23 cellular contexts compared by ENCODE assay signal in the genomic region with DNA sequence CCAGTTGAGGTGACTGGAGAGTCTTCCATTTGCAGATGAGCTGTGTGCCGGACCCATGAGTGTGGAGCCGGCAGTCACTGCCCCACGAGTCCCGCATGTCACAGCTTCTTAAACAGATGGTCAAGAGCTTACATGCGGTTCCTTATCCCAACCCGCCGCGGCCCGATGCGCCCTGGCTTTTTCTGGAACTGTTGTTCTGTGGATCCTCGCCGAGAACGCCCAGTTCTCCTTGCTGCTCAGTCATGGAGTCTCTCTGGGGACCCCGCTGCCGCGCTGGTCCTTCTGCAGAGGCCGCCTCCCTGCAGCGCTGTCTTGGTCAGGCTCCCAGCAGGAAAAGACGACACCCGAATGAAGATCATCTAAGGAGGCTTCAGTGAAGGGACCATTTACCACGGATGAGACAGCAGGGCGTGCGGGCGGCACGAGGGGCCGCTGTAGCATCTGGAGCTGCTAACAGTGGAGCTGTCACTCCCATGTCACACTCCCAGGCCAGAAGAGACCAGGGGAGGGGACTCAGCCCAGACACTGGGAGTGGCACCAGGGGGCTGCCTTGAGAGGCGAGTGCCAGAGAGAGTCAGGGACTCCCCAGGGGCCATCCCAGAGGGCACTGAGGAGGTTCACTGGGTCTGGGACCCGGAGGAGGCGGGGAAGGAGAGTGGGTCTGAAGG. TPM values are rescaled to one million over a fixed set of nuclear protein-coding genes. Genes with fewer than 3 reads are reported as not detected.
A peak's percentile ranks its signal among the peaks of the same experiment; 100 is the strongest.
DNase-seq lines count a peak whose midpoint lies in the region; ATAC-seq and TF ChIP-seq lines count a peak whose summit lies in the region.
"Had no signal": no experiment of that assay in that cellular context is flagged by ENCODE, and none has a peak within 500 bp of the region (broad histone marks: within the 10 kb centered on the region; RNA-seq: fewer than 3 reads in every experiment).

No MANE protein-coding gene starts in this region.

- H3K36me3 ChIP-seq in BE2C (peaks cover 15% of the 10 kb centered on the region), psoas muscle (ENCODE audit: insufficient read depth in 1 of 2, low read depth in 1 of 2) (peaks cover 0 to 44% of the 10 kb centered on the region in 2 donors), mammary epithelial cell (ENCODE audit: insufficient read depth, low read length) (peaks cover 10% of the 10 kb centered on the region)

- in situ Hi-C loops in mammary epithelial cell (cut with MboI; ENCODE audit: low sequenced_read_pairs in 2 of 2): no loop called here

- peaks cover 18% of the 10 kb centered on the region for H3K4me1 Mint-ChIP-seq in activated CD4-positive, alpha-beta memory T cell treated with anti-CD3 and anti-CD28 coated beads, Interleukin-2, amount 10 ng/mL, durations not matched to agents 7 days and 5 days

- intact Hi-C loops in right cardiac atrium (cut with DNase I) (loop anchor here in 1 of 4 donors (10.0 kb wide), 1 partner anchor 404 kb away; no protein-coding TSS in a partner anchor), psoas muscle (cut with DNase I) (no loop called here), mammary epithelial cell (cut with micrococcal nuclease) (no loop called here)

- POLR2A ChIA-PET in RWPE1 (lab: Yijun Ruan, JAX; ENCODE audit: low non-redundant PET): no interaction called here
- POLR2A ChIA-PET in activated CD4-positive, alpha-beta memory T cell treated with anti-CD3 and anti-CD28 coated beads, Interleukin-2, amount 10 ng/mL, durations not matched to agents 7 days and 5 days (lab: Charles Lee): no interaction called here

- peaks cover 52% of the 10 kb centered on the region for H3K36me3 Mint-ChIP-seq in activated CD4-positive, alpha-beta memory T cell treated with anti-CD3 and anti-CD28 coated beads, Interleukin-2, amount 10 ng/mL, durations not matched to agents 7 days and 5 days (ENCODE audit: low read depth)

- ATAC-seq in right cardiac atrium: no peak
- no peak for ATAC-seq in psoas muscle
- ATAC-seq: activated CD8-positive, alpha-beta T cell treated with anti-CD3 and anti-CD28 coated beads for 36 hours; body of pancreas; T-helper 17 cell had no signal

- H3K4me3 Mint-ChIP-seq in activated CD4-positive, alpha-beta memory T cell treated with anti-CD3 and anti-CD28 coated beads, Interleukin-2, amount 10 ng/mL, durations not matched to agents 7 days and 5 days: no peak overlapping the region
- H3K4me3 Mint-ChIP-seq: activated CD8-positive, alpha-beta T cell treated with anti-CD3 and anti-CD28 coated beads for 36 hours; CD8-positive, alpha-beta memory T cell; IgD-negative memory B cell; stimulated activated naive CD8-positive, alpha-beta T cell treated with anti-CD3 and anti-CD28 coated beads, Interleukin-15, Interleukin-2, amounts not matched to agents 100 ng/mL and 50 ng/mL, for 24 hours; T-helper 17 cell had no signal

- no peaks in the 10 kb centered on the region; the same call in 1 of the 2 replicates for H3K9me3 ChIP-seq in BE2C
- no peaks in the 10 kb centered on the region for H3K9me3 ChIP-seq in right cardiac atrium (ENCODE audit: control insufficient read depth, low read length)
- H3K9me3 ChIP-seq in psoas muscle: no peaks in the 10 kb centered on the region
- H3K9me3 ChIP-seq in mammary epithelial cell (replicated peaks; ENCODE audit: insufficient read depth, low read length): no peaks in the 10 kb centered on the region
- H3K9me3 ChIP-seq: body of pancreas had no signal

- H3K4me3 ChIP-seq in BE2C (ENCODE audit: low read depth, low read length) (no peak overlapping the region), right cardiac atrium (ENCODE audit: low read length) (no peak overlapping the region), psoas muscle (no peak overlapping the region), mammary epithelial cell (replicated peaks in 1 of 3; ENCODE audit: insufficient read depth in 1 of 3, low read depth in 2 of 3, low read length in 3 of 3) (no peak overlapping the region)
- H3K4me3 ChIP-seq: body of pancreas, lung had no signal

- peaks cover 15% of the 10 kb centered on the region for H3K4me1 ChIP-seq in BE2C
- H3K4me1 ChIP-seq in right cardiac atrium (ENCODE audit: control insufficient read depth, insufficient read depth, low read length): peaks cover 2% of the 10 kb centered on the region
- peaks cover 21% of the 10 kb centered on the region for H3K4me1 ChIP-seq in psoas muscle
- peaks cover 13% of the 10 kb centered on the region for H3K4me1 ChIP-seq in mammary epithelial cell (ENCODE audit: insufficient read depth, low read length)

- H3K4me2 ChIP-seq in mammary epithelial cell (ENCODE audit: insufficient read depth, low read depth, low read length): no peak overlapping the region

- H3K9ac ChIP-seq in mammary epithelial cell (ENCODE audit: insufficient read depth, low read length): no peak overlapping the region
- H3K9ac ChIP-seq: parathyroid adenoma had no signal

- dilution Hi-C loops in mammary epithelial cell (cut with HindIII; ENCODE audit: low sequenced_read_pairs): no loop called here

- BruUV-seq in mammary epithelial cell (replicated peaks; lab: Mats Ljungman, UMichigan): no TSS peak

- H3K27ac ChIP-seq in RWPE1 (0 out of 2 replicates have a peak overlapping the region, but pooled peaks have one; percentile 3), right cardiac atrium (ENCODE audit: low read length) (no peak overlapping the region), psoas muscle (no peak overlapping the region), mammary epithelial cell (ENCODE audit: insufficient read depth, low read depth, low read length) (no peak overlapping the region)
- H3K27ac ChIP-seq: body of pancreas, parathyroid adenoma had no signal

- peaks cover 31% of the 10 kb centered on the region for H3K79me2 ChIP-seq in mammary epithelial cell (ENCODE audit: insufficient read depth, low read length)

- WGBS in right cardiac atrium: 94% methylated on average over 29 of the region's 29 CpGs
- 88 to 91% (median 91%) methylated on average over 29 of the region's 29 CpGs for WGBS in psoas muscle, 3 donors
- WGBS in mammary epithelial cell (ENCODE audit: low coverage, missing lambda C conversion rate): 99% methylated on average over 18 of the region's 29 CpGs

- H3K9me3 Mint-ChIP-seq in activated CD4-positive, alpha-beta memory T cell treated with anti-CD3 and anti-CD28 coated beads, Interleukin-2, amount 10 ng/mL, durations not matched to agents 7 days and 5 days: no peaks in the 10 kb centered on the region
- H3K9me3 Mint-ChIP-seq: activated CD8-positive, alpha-beta T cell treated with anti-CD3 and anti-CD28 coated beads for 36 hours; CD8-positive, alpha-beta memory T cell; stimulated activated naive CD8-positive, alpha-beta T cell treated with anti-CD3 and anti-CD28 coated beads, Interleukin-15, Interleukin-2, amounts not matched to agents 100 ng/mL and 50 ng/mL, for 24 hours had no signal

- H3K27ac Mint-ChIP-seq in activated CD4-positive, alpha-beta memory T cell treated with anti-CD3 and anti-CD28 coated beads, Interleukin-2, amount 10 ng/mL, durations not matched to agents 7 days and 5 days: no peak overlapping the region
- H3K27ac Mint-ChIP-seq: activated CD8-positive, alpha-beta T cell treated with anti-CD3 and anti-CD28 coated beads for 36 hours; IgD-negative memory B cell; stimulated activated naive CD8-positive, alpha-beta T cell treated with anti-CD3 and anti-CD28 coated beads, Interleukin-15, Interleukin-2, amounts not matched to agents 100 ng/mL and 50 ng/mL, for 24 hours; T-helper 17 cell had no signal

- DNase-seq in BE2C: peak; percentile 5
- no peak for DNase-seq in RWPE1 (ENCODE audit: low spot score)
- peak; percentile 26 to 69 (median 61) for DNase-seq in right cardiac atrium
- peak; percentile 15 to 59 for DNase-seq in psoas muscle
- no peak for DNase-seq in cerebellar nuclear complex (lab: John Stamatoyannopoulos, UW)
- no peak for DNase-seq in activated CD4-positive, alpha-beta T cell treated with anti-CD3 and anti-CD28 coated beads for 1 hour
- DNase-seq in activated CD4-positive, alpha-beta memory T cell treated with anti-CD3 and anti-CD28 coated beads, Interleukin-2, amount 10 ng/mL, durations not matched to agents 7 days and 5 days: no peak
- no peak for DNase-seq in mammary epithelial cell
- DNase-seq: activated CD4-positive, CD25-positive, alpha-beta regulatory T cell treated with anti-CD3 and anti-CD28 coated beads, Interleukin-2, amount 50 U/mL, for 72 hours; activated CD8-positive, alpha-beta T cell treated with anti-CD3 and anti-CD28 coated beads for 36 hours; activated gamma-delta T cell; activated T-cell treated with anti-CD3 and anti-CD28 coated beads for 4 hours; CD8-positive, alpha-beta memory T cell; islet precursor cell; NCI-H1092; NCI-H187 treated with DMSO at 0.1 percent for 48 hours; NCI-H69; T-helper 17 cell had no signal

- no peaks in the 10 kb centered on the region for H4K20me1 ChIP-seq in mammary epithelial cell (ENCODE audit: insufficient read depth, low read length)

- no peak for TF ChIP-seq CTCF in BE2C (IDR thresholded peaks at IDR 0.05; ENCODE audit: low read depth, low read length)
- TF ChIP-seq CTCF in RWPE1 (conservative IDR thresholded peaks at IDR 0.05; ENCODE audit: low read depth): no peak
- TF ChIP-seq CTCF in psoas muscle (IDR thresholded peaks at IDR 0.05): no peak
- TF ChIP-seq CTCF in mammary epithelial cell (conservative IDR thresholded peaks at IDR 0.05 in 1 of 2, IDR thresholded peaks at IDR 0.05 in 1 of 2; ENCODE audit: extremely low read depth in 1 of 2, insufficient read depth in 1 of 2, low read depth in 1 of 2, low read length in 2 of 2): no peak

- H3K27me3 Mint-ChIP-seq in activated CD4-positive, alpha-beta memory T cell treated with anti-CD3 and anti-CD28 coated beads, Interleukin-2, amount 10 ng/mL, durations not matched to agents 7 days and 5 days: no peaks in the 10 kb centered on the region
- H3K27me3 Mint-ChIP-seq: activated CD8-positive, alpha-beta T cell treated with anti-CD3 and anti-CD28 coated beads for 36 hours; CD8-positive, alpha-beta memory T cell; stimulated activated naive CD8-positive, alpha-beta T cell treated with anti-CD3 and anti-CD28 coated beads, Interleukin-15, Interleukin-2, amounts not matched to agents 100 ng/mL and 50 ng/mL, for 24 hours; T-helper 17 cell had no signal

- no peaks in the 10 kb centered on the region for H3K27me3 ChIP-seq in BE2C
- no peaks in the 10 kb centered on the region for H3K27me3 ChIP-seq in right cardiac atrium (ENCODE audit: control insufficient read depth, insufficient read depth)
- H3K27me3 ChIP-seq in psoas muscle (ENCODE audit: insufficient read depth in 3 of 3, low read length in 2 of 3): no peaks in the 10 kb centered on the region
- H3K27me3 ChIP-seq in mammary epithelial cell (ENCODE audit: insufficient read depth, low read length): no peaks in the 10 kb centered on the region
- H3K27me3 ChIP-seq: body of pancreas had no signal

- H2AFZ ChIP-seq in mammary epithelial cell (ENCODE audit: low read depth, low read length): no peak overlapping the region
- H2AFZ ChIP-seq: parathyroid adenoma had no signal

- CTCF ChIA-PET in RWPE1 (lab: Yijun Ruan, JAX): no interaction called here
- CTCF ChIA-PET in activated CD4-positive, alpha-beta memory T cell treated with anti-CD3 and anti-CD28 coated beads, Interleukin-2, amount 10 ng/mL, durations not matched to agents 7 days and 5 days (lab: Charles Lee): no interaction called here
- CTCF ChIA-PET in mammary epithelial cell (lab: Charles Lee; ENCODE audit: low non-redundant PET): no interaction called here

RNA-seq across cellular contexts. Expression of gene LGALS3BP, which starts 10.8 kb away (rescaled TPM):
- polyA plus RNA-seq in BE2C (2012; ENCODE audit: insufficient read depth, insufficient read length, low read depth): 544 TPM
- total RNA-seq in right cardiac atrium: 100 to 1,000 TPM; 439 to 581 (median 506) TPM
- 397 TPM for polyA plus RNA-seq in right cardiac atrium
- 10 to 100 TPM; 12.9 to 35.5 (median 22.0) TPM for total RNA-seq in psoas muscle
- polyA plus RNA-seq in psoas muscle: 10 to 100 TPM in 1 of 3 donors, 1 to 10 TPM in 2; 8.9 to 14.9 (median 8.9) TPM
- total RNA-seq in activated CD4-positive, alpha-beta memory T cell treated with anti-CD3 and anti-CD28 coated beads, Interleukin-2, amount 10 ng/mL, durations not matched to agents 7 days and 5 days: 100 to 1,000 TPM; 209 to 219 TPM
- 100 to 1,000 TPM; 173 to 221 TPM for total RNA-seq in mammary epithelial cell
- 109 TPM for polyA plus RNA-seq in mammary epithelial cell
- 167 TPM for polyA minus RNA-seq in mammary epithelial cell

RNA-seq across cellular contexts. Expression of gene CANT1, which starts 19.1 kb away (rescaled TPM):
- polyA plus RNA-seq in BE2C (2012; ENCODE audit: insufficient read depth, insufficient read length, low read depth): 99.6 TPM
- total RNA-seq in right cardiac atrium: 10 to 100 TPM; 28.1 to 38.8 (median 33.3) TPM
- polyA plus RNA-seq in right cardiac atrium: 13.6 TPM
- total RNA-seq in psoas muscle: 10 to 100 TPM; 19.1 to 27.7 (median 21.0) TPM
- 10 to 100 TPM; 10.2 to 34.3 (median 29.5) TPM for polyA plus RNA-seq in psoas muscle
- 10 to 100 TPM; 78.4 to 81.1 TPM for total RNA-seq in activated CD4-positive, alpha-beta memory T cell treated with anti-CD3 and anti-CD28 coated beads, Interleukin-2, amount 10 ng/mL, durations not matched to agents 7 days and 5 days
- total RNA-seq in mammary epithelial cell: 10 to 100 TPM; 54.5 to 86.5 TPM
- 61.6 TPM for polyA plus RNA-seq in mammary epithelial cell
- 59.7 TPM for polyA minus RNA-seq in mammary epithelial cell

RNA-seq across cellular contexts. Expression of gene C1QTNF1, which starts 33.5 kb away (rescaled TPM):
- polyA plus RNA-seq in BE2C (2012; ENCODE audit: insufficient read depth, insufficient read length, low read depth): 11.1 TPM
- total RNA-seq in right cardiac atrium (100 to 1,000 TPM; 232 to 655 (median 355) TPM), psoas muscle (10 to 100 TPM; 10.5 to 22.8 (median 16.9) TPM), mammary epithelial cell (10 to 100 TPM; 13.2 to 22.0 TPM)
- polyA plus RNA-seq in right cardiac atrium (286 TPM), psoas muscle (10 to 100 TPM; 12.2 to 22.6 (median 16.4) TPM), mammary epithelial cell (10.4 TPM)
- total RNA-seq in activated CD4-positive, alpha-beta memory T cell treated with anti-CD3 and anti-CD28 coated beads, Interleukin-2, amount 10 ng/mL, durations not matched to agents 7 days and 5 days: not detected
- 10.4 TPM for polyA minus RNA-seq in mammary epithelial cell
- polyA plus RNA-seq: CD8-positive, alpha-beta memory T cell; IgD-negative memory B cell had no signal

Comparison
In these comparisons a context has a peak if more than half of its experiments do, and no peak if none do; other contexts are left out.
1. DNase-seq: peak in BE2C (single experiment), right cardiac atrium (3 of 3) and psoas muscle (2 of 2); none in RWPE1 (single experiment), cerebellar nuclear complex (0 of 2), activated CD4-positive, alpha-beta T cell treated with anti-CD3 and anti-CD28 coated beads for 1 hour (single experiment), activated CD4-positive, alpha-beta memory T cell treated with anti-CD3 and anti-CD28 coated beads, Interleukin-2, amount 10 ng/mL, durations not matched to agents 7 days and 5 days (single experiment) and mammary epithelial cell (single experiment).
2. RNA of gene LGALS3BP, which starts 10.8 kb away (total RNA-seq): 439 to 581 TPM in right cardiac atrium, 173 to 221 TPM in mammary epithelial cell and 209 to 219 TPM in activated CD4-positive, alpha-beta memory T cell treated with anti-CD3 and anti-CD28 coated beads, Interleukin-2, amount 10 ng/mL, durations not matched to agents 7 days and 5 days; 12.9 to 35.5 TPM in psoas muscle; every median in the first group is over 4 times any median in the second.
3. RNA of gene C1QTNF1, which starts 33.5 kb away (total RNA-seq): 232 to 655 TPM in right cardiac atrium, 13.2 to 22.0 TPM in mammary epithelial cell and 10.5 to 22.8 TPM in psoas muscle; not detected in activated CD4-positive, alpha-beta memory T cell treated with anti-CD3 and anti-CD28 coated beads, Interleukin-2, amount 10 ng/mL, durations not matched to agents 7 days and 5 days; every median in the first group is over 10 times any median in the second.